ENCODE assay signal across 8 cellular contexts in genomic region chr17:43401293-43401692, GRCh38. TPM values are rescaled to one million over a fixed set of nuclear protein-coding genes. Genes with fewer than 3 reads are reported as not detected.
DNase-seq lines count a peak whose midpoint lies in the region; TF ChIP-seq lines count a peak whose summit lies in the region.

No MANE protein-coding gene starts in this region.

- 88 to 89% methylated on average over 1 to 2 of the region's 2 CpGs for WGBS in mesodermal cell (ENCODE audit: insufficient coverage in 2 of 2), 2 experiments

- no peak for TF ChIP-seq CTCF in choroid plexus epithelial cell (conservative IDR thresholded peaks at IDR 0.05; ENCODE audit: low read depth, low read length)

- peaks cover 12% of the 10 kb centered on the region for H3K4me1 ChIP-seq in mesodermal cell (ENCODE audit: control insufficient read depth, insufficient read depth, low read length, poor library complexity, severe bottlenecking)

- H3K36me3 ChIP-seq in mesodermal cell (ENCODE audit: control insufficient read depth, insufficient read depth, low read length) = peaks cover 22% of the 10 kb centered on the region

- peak overlapping the region; percentile 87 for H3K4me3 ChIP-seq in choroid plexus epithelial cell (ENCODE audit: low read depth, low read length)
- peak overlapping the region; percentile 76 for H3K4me3 ChIP-seq in mesodermal cell (ENCODE audit: extremely low read depth, insufficient read depth, low read length, poor library complexity, severe bottlenecking)

- in situ Hi-C loops in ACHN (cut with HindIII; ENCODE audit: low pct_ligation_motif_present, low pct_unique_long_range_greater_than_20kb, low sequenced_read_pairs) = no loop called here

- no peaks in the 10 kb centered on the region for H3K9me3 ChIP-seq in mesodermal cell (ENCODE audit: control insufficient read depth, low read length)

- peak overlapping the region; percentile 20 for H3K27ac ChIP-seq in mesodermal cell (ENCODE audit: low read depth, low read length, severe bottlenecking)

- peak; percentile 88 for DNase-seq in ACHN
- peak; percentile 68 for DNase-seq in HS-5 (ENCODE audit: low read depth)
- peak; percentile 47 for DNase-seq in choroid plexus epithelial cell (ENCODE audit: low read depth)
- DNase-seq in stimulated activated naive CD4-positive, alpha-beta T cell treated with Interleukin-2 at 50 U/mL for 16 hours (lab: John Stamatoyannopoulos, UW) = no peak
- no peak for DNase-seq in NCI-H1048 (lab: John Stamatoyannopoulos, UW)
- DNase-seq in GF-D8 (lab: John Stamatoyannopoulos, UW) = no peak
- DNase-seq in NCI-H1105 (lab: John Stamatoyannopoulos, UW) = no peak

RNA-seq across cellular contexts. Expression of gene ARL4D, which starts 2.5 kb away (rescaled TPM):
- 36.6 TPM for polyA plus RNA-seq in mesodermal cell (2013, experiment 1 of 2)
- 32.4 TPM for polyA plus RNA-seq in mesodermal cell (2013, experiment 2 of 2)

Comparison
In these comparisons a context has a peak if more than half of its experiments do, and no peak if none do; other contexts are left out.
1. DNase-seq: peak in ACHN (single experiment), HS-5 (single experiment) and choroid plexus epithelial cell (single experiment); none in stimulated activated naive CD4-positive, alpha-beta T cell treated with Interleukin-2 at 50 U/mL for 16 hours (single experiment), NCI-H1048 (single experiment), GF-D8 (single experiment) and NCI-H1105 (single experiment).